ENCODE assay signal across 13 cellular contexts in the genomic region with DNA sequence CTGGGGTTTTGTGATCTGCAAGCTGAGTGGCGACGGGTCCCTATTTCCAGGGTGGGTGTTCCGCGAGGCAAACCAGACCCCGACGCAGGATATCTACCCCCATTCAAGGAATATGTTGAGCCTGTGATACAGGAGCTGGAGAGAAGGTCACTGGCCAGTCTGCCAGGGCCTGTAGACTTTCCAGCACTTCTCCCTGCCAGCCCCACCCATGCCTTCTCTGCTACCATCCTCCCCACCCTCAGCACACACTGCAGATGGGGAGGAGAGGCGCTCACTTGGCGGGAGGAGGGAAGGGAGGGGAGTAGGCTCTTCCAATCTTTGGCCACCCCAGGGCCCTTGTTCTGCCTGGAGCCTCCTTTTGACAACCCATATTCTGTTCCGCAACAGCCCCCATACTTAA.
DNase-seq lines count a peak whose midpoint lies in the region; ATAC-seq and TF ChIP-seq lines count a peak whose summit lies in the region.
"Had no signal": no experiment of that assay in that cellular context is flagged by ENCODE, and none has a peak within 500 bp of the region (broad histone marks: within the 10 kb centered on the region; RNA-seq: fewer than 3 reads in every experiment).

No MANE protein-coding gene starts in this region.

- no peaks in the 10 kb centered on the region for H3K36me3 ChIP-seq in Peyer's patch
- H3K36me3 ChIP-seq in esophagus squamous epithelium = no peaks in the 10 kb centered on the region
- H3K36me3 ChIP-seq in muscle layer of colon (ENCODE audit: insufficient read depth, low read length) = no peaks in the 10 kb centered on the region
- H3K36me3 ChIP-seq: prostate gland had no signal

- no peak for TF ChIP-seq POLR2A in Peyer's patch (IDR thresholded peaks at IDR 0.05)
- no peak for TF ChIP-seq POLR2A in esophagus squamous epithelium (IDR thresholded peaks at IDR 0.05)

- DNase-seq in Peyer's patch (no peak), esophagus squamous epithelium (lab: John Stamatoyannopoulos, UW) (no peak), type B pancreatic cell (ENCODE audit: extremely low spot score, unreplicated experiment) (no peak), NCI-H1092 treated with DMSO at 0.1 percent for 48 hours (lab: John Stamatoyannopoulos, UW) (no peak), RPMI8226 (no peak)
- no peak for DNase-seq in stimulated activated CD4-positive, alpha-beta T cell treated with anti-CD3 and anti-CD28 coated beads, Interleukin-12 subunit alpha, Interleukin-12 subunit beta, amount 100 ng/mL, for 4 hours
- DNase-seq: activated T-cell treated with anti-CD3 and anti-CD28 coated beads, Interleukin-2, amount 50 U/mL, for 1 hour; DMS79; NCI-H1092; NK-92 treated with Interleukin-12 subunit alpha and Interleukin-12 subunit beta, amount 100 ng/mL, for 24 hours had no signal

- WGBS in esophagus squamous epithelium, 2 donors = 85 to 100% methylated on average over 1 to 8 of the region's 9 CpGs

- H3K36me3 Mint-ChIP-seq in type B pancreatic cell = no peaks in the 10 kb centered on the region

- H3K9me3 ChIP-seq in Peyer's patch = no peaks in the 10 kb centered on the region
- H3K9me3 ChIP-seq in esophagus squamous epithelium = no peaks in the 10 kb centered on the region
- H3K9me3 ChIP-seq in muscle layer of colon (ENCODE audit: low read length) = no peaks in the 10 kb centered on the region
- H3K9me3 ChIP-seq: prostate gland had no signal

- TF ChIP-seq CTCF in Peyer's patch (IDR thresholded peaks at IDR 0.05) (no peak), esophagus squamous epithelium (IDR thresholded peaks at IDR 0.05) (no peak), type B pancreatic cell (conservative IDR thresholded peaks at IDR 0.05) (no peak)

- H3K4me1 ChIP-seq in Peyer's patch (peaks cover 0 to 10% (median 0%) of the 10 kb centered on the region in 4 donors), esophagus squamous epithelium (peaks cover 19 to 29% (median 20%) of the 10 kb centered on the region in 3 donors), muscle layer of colon (ENCODE audit: insufficient read depth, low read length) (peaks cover 31% of the 10 kb centered on the region)
- H3K4me1 ChIP-seq: prostate gland had no signal

- intact Hi-C loops in esophagus squamous epithelium (cut with DNase I) = no loop called here

- peak overlapping the region; percentile 75 for H3K27ac Mint-ChIP-seq in type B pancreatic cell

- peak overlapping the region; percentile 29 for H3K9ac ChIP-seq in muscle layer of colon (ENCODE audit: low read length)

- H3K27me3 ChIP-seq in Peyer's patch (no peaks in the 10 kb centered on the region), esophagus squamous epithelium (no peaks in the 10 kb centered on the region), muscle layer of colon (ENCODE audit: control insufficient read depth in 1 of 2, insufficient read depth in 2 of 2, low read length in 2 of 2) (no peaks in the 10 kb centered on the region)

- H3K27me3 Mint-ChIP-seq in type B pancreatic cell = no peaks in the 10 kb centered on the region

- ATAC-seq in GM19328 (IDR thresholded peaks at IDR 0.05; ENCODE audit: unreplicated experiment) = no peak

- H3K4me3 Mint-ChIP-seq in type B pancreatic cell = no peak overlapping the region

- H3K9me3 Mint-ChIP-seq in type B pancreatic cell = no peaks in the 10 kb centered on the region

- peak overlapping the region; percentile 19 to 85 (median 62) for H3K27ac ChIP-seq in Peyer's patch
- H3K27ac ChIP-seq in esophagus squamous epithelium = peak overlapping the region; percentile 65 to 88 (median 83)
- H3K27ac ChIP-seq in muscle layer of colon (ENCODE audit: low read depth, low read length) = peak overlapping the region; percentile 79

- H3K4me3 ChIP-seq in Peyer's patch = no peak overlapping the region
- no peak overlapping the region for H3K4me3 ChIP-seq in esophagus squamous epithelium
- peak overlapping the region in 1 of 2 donors; percentile 0 for H3K4me3 ChIP-seq in muscle layer of colon (ENCODE audit: low read depth in 1 of 2, low read length in 2 of 2)
- H3K4me3 ChIP-seq: prostate gland had no signal

- H3K4me1 Mint-ChIP-seq in type B pancreatic cell (ENCODE audit: unreplicated experiment) = peaks cover 33% of the 10 kb centered on the region
